ENCODE assay signal across 1 cellular context in genomic region chr19:51799311-51799997, GRCh38.
TF ChIP-seq lines count a peak whose summit lies in the region.

No MANE protein-coding gene starts in this region.

TF ChIP-seq in K562, 482 proteins besides CTCF, POLR2A, EP300 and RAD21 (continued from another document and continues in another):
- TF ChIP-seq SP2 (IDR thresholded peaks at IDR 0.05; ENCODE audit: extremely low read depth, low read depth, low read length, poor library complexity, severe bottlenecking) = no peak
- peak; percentile 71 for TF ChIP-seq ZNF583 (CRISPR knock-in tag; IDR thresholded peaks at IDR 0.05)
- TF ChIP-seq DMBX1 (CRISPR knock-in tag; IDR thresholded peaks at IDR 0.05; ENCODE audit: borderline replicate concordance) = peak; percentile 59; the same call in 1 of the 2 replicates
- 0 out of 2 replicates have a peak, but pooled peaks have one; percentile 7 for TF ChIP-seq TEAD2 (tag; IDR thresholded peaks at IDR 0.05)
- TF ChIP-seq GTF2E2 (tag; IDR thresholded peaks at IDR 0.05) = peak; percentile 67; the same call in 1 of the 2 replicates
- TF ChIP-seq ZNF384 (IDR thresholded peaks at IDR 0.05; ENCODE audit: low read depth, low read length) = no peak
- no peak for TF ChIP-seq ARID4B (CRISPR knock-in tag; IDR thresholded peaks at IDR 0.05)
- TF ChIP-seq NRF1 (conservative IDR thresholded peaks at IDR 0.05 in 1 of 2, IDR thresholded peaks at IDR 0.05 in 1 of 2) = peak; percentile 58 to 59
- TF ChIP-seq EHMT2 (IDR thresholded peaks at IDR 0.05) = 0 out of 2 replicates have a peak, but pooled peaks have one; percentile 17
- peak; percentile 93 for TF ChIP-seq ATF3 (IDR thresholded peaks at IDR 0.05)
- TF ChIP-seq ATF3 (CRISPR knock-in tag; conservative IDR thresholded peaks at IDR 0.05) = 0 out of 2 replicates have a peak, but pooled peaks have one; percentile 27
- peak in 1 of 2 experiments; percentile 67; a peak in 1 of 4 replicates for TF ChIP-seq UBTF (IDR thresholded peaks at IDR 0.05; ENCODE audit: borderline replicate concordance in 1 of 2, low read depth in 2 of 2, low read length in 2 of 2)
- 0 out of 2 replicates have a peak, but pooled peaks have one; percentile 34 for TF ChIP-seq TCF3 (CRISPR knock-in tag; IDR thresholded peaks at IDR 0.05)
- peak; percentile 91 for TF ChIP-seq JUN (IDR thresholded peaks at IDR 0.05; ENCODE audit: borderline replicate concordance, low read depth, low read length)
- no peak for TF ChIP-seq JUN (CRISPR knock-in tag; IDR thresholded peaks at IDR 0.05; ENCODE audit: borderline replicate concordance)
- TF ChIP-seq ERF (CRISPR knock-in tag; IDR thresholded peaks at IDR 0.05) = peak; percentile 68; the same call in 1 of the 2 replicates
- TF ChIP-seq ZNF395 (CRISPR knock-in tag; IDR thresholded peaks at IDR 0.05) = peak; percentile 55; the same call in 1 of the 2 replicates
- TF ChIP-seq RBFOX2 (IDR thresholded peaks at IDR 0.05; ENCODE audit: low read depth, low read length) = peak; percentile 44
- peak; percentile 16; the same call in 1 of the 2 replicates for TF ChIP-seq GABPA (tag; conservative IDR thresholded peaks at IDR 0.05; ENCODE audit: low read depth)
- 0 out of 2 replicates have a peak, but pooled peaks have one; percentile 7 for TF ChIP-seq MAFF (IDR thresholded peaks at IDR 0.05; ENCODE audit: low read length)
- TF ChIP-seq NCOR1 (IDR thresholded peaks at IDR 0.05) = peak; percentile 62
- TF ChIP-seq ARHGAP35 (IDR thresholded peaks at IDR 0.05; ENCODE audit: partially characterized antibody) = no peak
- peak; percentile 98 for TF ChIP-seq JUND (IDR thresholded peaks at IDR 0.05; ENCODE audit: borderline replicate concordance, low read depth, low read length)
- TF ChIP-seq JUND (tag; IDR thresholded peaks at IDR 0.05; ENCODE audit: borderline replicate concordance, low read depth, low read length) = peak; percentile 96
- TF ChIP-seq FOSL1 (tag; conservative IDR thresholded peaks at IDR 0.05) = peak; percentile 96
- no peak for TF ChIP-seq FOXP4 (CRISPR knock-in tag; IDR thresholded peaks at IDR 0.05; ENCODE audit: borderline replicate concordance)
- peak; percentile 83 for TF ChIP-seq MGA (IDR thresholded peaks at IDR 0.05)
- no peak for TF ChIP-seq ZNF586 (CRISPR knock-in tag; conservative IDR thresholded peaks at IDR 0.05)
- no peak for TF ChIP-seq ZBTB12 (CRISPR knock-in tag; IDR thresholded peaks at IDR 0.05)
- TF ChIP-seq DPF2 (IDR thresholded peaks at IDR 0.05) = peak; percentile 78
- TF ChIP-seq SMARCE1 (IDR thresholded peaks at IDR 0.05) = peak; percentile 58; the same call in 1 of the 2 replicates
- TF ChIP-seq NR4A1 (CRISPR knock-in tag; IDR thresholded peaks at IDR 0.05) = no peak
- TF ChIP-seq NR4A1 (tag; IDR thresholded peaks at IDR 0.05) = peak; percentile 26; the same call in 1 of the 2 replicates
- TF ChIP-seq SMAD3 (CRISPR knock-in tag; conservative IDR thresholded peaks at IDR 0.05) = peak; percentile 47; the same call in 1 of the 2 replicates
